In genomic region chr19:38650911-38651584, GRCh38 we compare ENCODE assay signal across 8 cellular contexts. TPM values are rescaled to one million over a fixed set of nuclear protein-coding genes. Genes with fewer than 3 reads are reported as not detected.
DNase-seq lines count a peak whose midpoint lies in the region; ATAC-seq and TF ChIP-seq lines count a peak whose summit lies in the region.

No MANE protein-coding gene starts in this region.

- TF ChIP-seq POLR2A in upper lobe of left lung (IDR thresholded peaks at IDR 0.05), result no peak

- H3K9me3 Mint-ChIP-seq in activated CD8-positive, alpha-beta T cell treated with anti-CD3 and anti-CD28 coated beads for 36 hours, result no peaks in the 10 kb centered on the region
- no peaks in the 10 kb centered on the region for H3K9me3 Mint-ChIP-seq in activated CD8-positive, alpha-beta T cell treated with anti-CD3 and anti-CD28 coated beads, Interleukin-2, amount 10 ng/mL, durations not matched to agents 7 days and 5 days (ENCODE audit: insufficient read depth)

- H3K27me3 ChIP-seq in kidney epithelial cell (ENCODE audit: control insufficient read depth, insufficient read depth, low read length) (no peaks in the 10 kb centered on the region), upper lobe of left lung (no peaks in the 10 kb centered on the region), H7 (ENCODE audit: control insufficient read depth, insufficient read depth, low read length) (no peaks in the 10 kb centered on the region)

- CTCF ChIA-PET in activated CD8-positive, alpha-beta T cell treated with anti-CD3 and anti-CD28 coated beads for 36 hours (lab: Charles Lee), result no interaction called here
- CTCF ChIA-PET in activated CD8-positive, alpha-beta T cell treated with anti-CD3 and anti-CD28 coated beads, Interleukin-2, amount 10 ng/mL, durations not matched to agents 7 days and 5 days (lab: Charles Lee), result interaction anchor here (1.6 kb wide), 1 partner anchor 14 kb away, joined by 3 read pairs; no protein-coding TSS in a partner anchor

- H3K4me3 ChIP-seq in kidney epithelial cell (ENCODE audit: low read depth, low read length) (peak overlapping the region; percentile 8), upper lobe of left lung (peak overlapping the region in 3 of 4 donors; percentile 92 to 100 (median 98)), H7 (ENCODE audit: insufficient read depth, low read depth, low read length) (no peak overlapping the region)

- H3K4me1 Mint-ChIP-seq in activated CD8-positive, alpha-beta T cell treated with anti-CD3 and anti-CD28 coated beads for 36 hours (ENCODE audit: low read depth), result peaks cover 66% of the 10 kb centered on the region
- H3K4me1 Mint-ChIP-seq in activated CD8-positive, alpha-beta T cell treated with anti-CD3 and anti-CD28 coated beads, Interleukin-2, amount 10 ng/mL, durations not matched to agents 7 days and 5 days (ENCODE audit: low read depth), result peaks cover 80% of the 10 kb centered on the region

- peak overlapping the region; percentile 94 to 98 (median 97) for H3K27ac ChIP-seq in upper lobe of left lung

- H3K4me3 Mint-ChIP-seq in activated CD8-positive, alpha-beta T cell treated with anti-CD3 and anti-CD28 coated beads for 36 hours, result no peak overlapping the region
- H3K4me3 Mint-ChIP-seq in activated CD8-positive, alpha-beta T cell treated with anti-CD3 and anti-CD28 coated beads, Interleukin-2, amount 10 ng/mL, durations not matched to agents 7 days and 5 days, result no peak overlapping the region

- H3K27ac Mint-ChIP-seq in activated CD8-positive, alpha-beta T cell treated with anti-CD3 and anti-CD28 coated beads for 36 hours, result peak overlapping the region; percentile 25
- H3K27ac Mint-ChIP-seq in activated CD8-positive, alpha-beta T cell treated with anti-CD3 and anti-CD28 coated beads, Interleukin-2, amount 10 ng/mL, durations not matched to agents 7 days and 5 days, result no peak overlapping the region

- H3K9me3 ChIP-seq in upper lobe of left lung, result no peaks in the 10 kb centered on the region

- TF ChIP-seq CTCF in activated CD8-positive, alpha-beta T cell treated with anti-CD3 and anti-CD28 coated beads for 36 hours (IDR thresholded peaks at IDR 0.05), result no peak
- TF ChIP-seq CTCF in kidney epithelial cell (IDR thresholded peaks at IDR 0.05; ENCODE audit: insufficient read depth, low read length, poor library complexity, severe bottlenecking) (no peak), upper lobe of left lung (IDR thresholded peaks at IDR 0.05) (peak in 2 of 6 experiments; percentile 23 to 35)

- ATAC-seq in activated CD8-positive, alpha-beta T cell treated with anti-CD3 and anti-CD28 coated beads for 36 hours, result no peak
- ATAC-seq in activated CD8-positive, alpha-beta T cell treated with anti-CD3 and anti-CD28 coated beads, Interleukin-2, amount 10 ng/mL, durations not matched to agents 7 days and 5 days, result no peak
- peak in 1 of 2 donors; percentile 49 for ATAC-seq in upper lobe of left lung (ENCODE audit: low FRiP score in 2 of 2)
- ATAC-seq in HG02870 (IDR thresholded peaks at IDR 0.05; ENCODE audit: unreplicated experiment), result no peak

- POLR2A ChIA-PET in activated CD8-positive, alpha-beta T cell treated with anti-CD3 and anti-CD28 coated beads for 36 hours (lab: Charles Lee), result no interaction called here
- POLR2A ChIA-PET in activated CD8-positive, alpha-beta T cell treated with anti-CD3 and anti-CD28 coated beads, Interleukin-2, amount 10 ng/mL, durations not matched to agents 7 days and 5 days (lab: Charles Lee), result no interaction called here

- H3K4me1 ChIP-seq in upper lobe of left lung, result peaks cover 70 to 75% (median 75%) of the 10 kb centered on the region in 4 donors

- TF ChIP-seq EP300 in upper lobe of left lung (IDR thresholded peaks at IDR 0.05), result no peak

- intact Hi-C loops in activated CD8-positive, alpha-beta T cell treated with anti-CD3 and anti-CD28 coated beads for 36 hours (cut with micrococcal nuclease), result no loop called here

- H3K36me3 ChIP-seq in kidney epithelial cell (ENCODE audit: control insufficient read depth, insufficient read depth, low read length) (no peaks in the 10 kb centered on the region), upper lobe of left lung (peaks cover 0 to 3% (median 0%) of the 10 kb centered on the region in 4 donors), H7 (replicated peaks; ENCODE audit: control insufficient read depth, insufficient read depth, low read length) (no peaks in the 10 kb centered on the region; the same call in 1 of the 2 replicates)

- H3K36me3 Mint-ChIP-seq in activated CD8-positive, alpha-beta T cell treated with anti-CD3 and anti-CD28 coated beads for 36 hours (ENCODE audit: low read depth), result peaks cover 27% of the 10 kb centered on the region
- H3K36me3 Mint-ChIP-seq in activated CD8-positive, alpha-beta T cell treated with anti-CD3 and anti-CD28 coated beads, Interleukin-2, amount 10 ng/mL, durations not matched to agents 7 days and 5 days (ENCODE audit: low read depth), result peaks cover 52% of the 10 kb centered on the region

- DNase-seq in activated CD8-positive, alpha-beta T cell treated with anti-CD3 and anti-CD28 coated beads for 36 hours, result no peak
- no peak for DNase-seq in activated CD8-positive, alpha-beta T cell treated with anti-CD3 and anti-CD28 coated beads, Interleukin-2, amount 10 ng/mL, durations not matched to agents 7 days and 5 days
- peak; percentile 71 for DNase-seq in astrocyte of the hippocampus (ENCODE audit: low read depth, low spot score)
- DNase-seq in kidney epithelial cell (ENCODE audit: low read depth), result no peak
- peak in 1 of 2 donors; percentile 70 for DNase-seq in upper lobe of left lung
- DNase-seq in H7, result no peak
- DNase-seq in ecto neural progenitor cell (ENCODE audit: low spot score), result no peak

- H3K27me3 Mint-ChIP-seq in activated CD8-positive, alpha-beta T cell treated with anti-CD3 and anti-CD28 coated beads for 36 hours, result peaks cover 11% of the 10 kb centered on the region
- no peaks in the 10 kb centered on the region for H3K27me3 Mint-ChIP-seq in activated CD8-positive, alpha-beta T cell treated with anti-CD3 and anti-CD28 coated beads, Interleukin-2, amount 10 ng/mL, durations not matched to agents 7 days and 5 days (ENCODE audit: low read depth)

- 38 to 44% methylated on average over 12 of the region's 12 CpGs for WGBS in upper lobe of left lung, 2 donors

RNA-seq across cellular contexts. Expression of gene ACTN4, which starts 3.6 kb away (rescaled TPM):
- total RNA-seq in activated CD8-positive, alpha-beta T cell treated with anti-CD3 and anti-CD28 coated beads for 36 hours, result 100 to 1,000 TPM; 183 to 189 TPM
- total RNA-seq in activated CD8-positive, alpha-beta T cell treated with anti-CD3 and anti-CD28 coated beads, Interleukin-2, amount 10 ng/mL, durations not matched to agents 7 days and 5 days, result 100 to 1,000 TPM; 357 to 373 TPM
- 821 and 971 TPM in 2 replicates for total RNA-seq in kidney epithelial cell
- total RNA-seq in upper lobe of left lung, result 100 to 1,000 TPM; 162 to 636 (median 512) TPM
- 163 and 226 TPM in 2 replicates for total RNA-seq in H7 (2014; rRNA removed; shearing (Covaris generic))

RNA-seq across cellular contexts. Expression of gene EIF3K, which starts 32.1 kb away (rescaled TPM):
- 100 to 1,000 TPM; 306 to 308 TPM for total RNA-seq in activated CD8-positive, alpha-beta T cell treated with anti-CD3 and anti-CD28 coated beads for 36 hours
- total RNA-seq in activated CD8-positive, alpha-beta T cell treated with anti-CD3 and anti-CD28 coated beads, Interleukin-2, amount 10 ng/mL, durations not matched to agents 7 days and 5 days, result 100 to 1,000 TPM; 325 to 352 TPM
- total RNA-seq in kidney epithelial cell (644 and 653 TPM in 2 replicates), upper lobe of left lung (100 to 1,000 TPM; 142 to 404 (median 242) TPM)
- total RNA-seq in H7 (2014; rRNA removed; shearing (Covaris generic)), result 408 and 422 TPM in 2 replicates

RNA-seq across cellular contexts. Expression of gene MAP4K1, which starts 33.3 kb away (rescaled TPM):
- 100 to 1,000 TPM; 166 to 174 TPM for total RNA-seq in activated CD8-positive, alpha-beta T cell treated with anti-CD3 and anti-CD28 coated beads for 36 hours
- total RNA-seq in activated CD8-positive, alpha-beta T cell treated with anti-CD3 and anti-CD28 coated beads, Interleukin-2, amount 10 ng/mL, durations not matched to agents 7 days and 5 days, result 100 to 1,000 TPM; 259 to 269 TPM
- 1.3 and 4.7 TPM in 2 replicates for total RNA-seq in kidney epithelial cell
- 10 to 100 TPM in 3 of 6 donors, 1 to 10 TPM in 3; 6.2 to 28.3 (median 9.9) TPM for total RNA-seq in upper lobe of left lung
- 8.2 and 13.7 TPM in 2 replicates for total RNA-seq in H7 (2014; rRNA removed; shearing (Covaris generic))

Comparison
In these comparisons a context has a peak if more than half of its experiments do, and no peak if none do; other contexts are left out.
1. RNA of gene MAP4K1, which starts 33.3 kb away (total RNA-seq): 259 to 269 TPM in activated CD8-positive, alpha-beta T cell treated with anti-CD3 and anti-CD28 coated beads, Interleukin-2, amount 10 ng/mL, durations not matched to agents 7 days and 5 days and 166 to 174 TPM in activated CD8-positive, alpha-beta T cell treated with anti-CD3 and anti-CD28 coated beads for 36 hours; 6.2 to 28.3 TPM in upper lobe of left lung, 8.2 to 13.7 TPM in H7 and 1.3 to 4.7 TPM in kidney epithelial cell; every median in the first group is over 4 times any median in the second.